ENCODE assay signal across 1 cellular context in the genomic region with DNA sequence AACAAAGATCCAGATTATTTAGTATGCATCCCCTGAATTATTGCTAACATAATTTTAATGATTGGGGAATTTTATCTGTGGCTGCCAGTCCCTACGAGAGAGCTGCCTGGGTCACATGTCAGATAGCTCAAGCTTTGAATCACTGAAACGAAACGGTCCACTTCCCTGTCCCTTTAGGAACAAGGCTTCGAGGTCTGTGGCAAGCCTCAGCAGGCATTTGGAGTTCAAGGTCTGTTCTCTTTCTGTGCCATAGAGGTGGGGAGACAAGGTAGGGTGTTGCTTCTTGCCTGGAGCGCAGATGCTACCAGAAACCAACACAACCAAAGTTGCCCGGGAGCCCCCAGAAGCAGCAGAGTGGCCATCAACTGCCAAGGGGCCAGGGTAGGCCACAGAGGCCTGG.
TF ChIP-seq lines count a peak whose summit lies in the region.

No MANE protein-coding gene starts in this region.

TF ChIP-seq in IMR-90, 13 proteins besides CTCF, POLR2A, EP300 and RAD21:
- TF ChIP-seq ELK1 (IDR thresholded peaks at IDR 0.05; ENCODE audit: borderline replicate concordance, low read depth, low read length), result no peak
- TF ChIP-seq CHD1 (IDR thresholded peaks at IDR 0.05; ENCODE audit: low read depth, low read length), result no peak
- TF ChIP-seq NFE2L2 (IDR thresholded peaks at IDR 0.05; ENCODE audit: low read depth, low read length), result no peak
- no peak for TF ChIP-seq MXI1 (IDR thresholded peaks at IDR 0.05; ENCODE audit: borderline replicate concordance, low read depth, low read length)
- TF ChIP-seq, protein P1, sequence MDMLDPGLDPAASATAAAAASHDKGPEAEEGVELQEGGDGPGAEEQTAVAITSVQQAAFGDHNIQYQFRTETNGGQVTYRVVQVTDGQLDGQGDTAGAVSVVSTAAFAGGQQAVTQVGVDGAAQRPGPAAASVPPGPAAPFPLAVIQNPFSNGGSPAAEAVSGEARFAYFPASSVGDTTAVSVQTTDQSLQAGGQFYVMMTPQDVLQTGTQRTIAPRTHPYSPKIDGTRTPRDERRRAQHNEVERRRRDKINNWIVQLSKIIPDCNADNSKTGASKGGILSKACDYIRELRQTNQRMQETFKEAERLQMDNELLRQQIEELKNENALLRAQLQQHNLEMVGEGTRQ (IDR thresholded peaks at IDR 0.05; ENCODE audit: low read depth, low read length), result no peak
- no peak for TF ChIP-seq MAFK (IDR thresholded peaks at IDR 0.05; ENCODE audit: low read depth, low read length)
- TF ChIP-seq RFX5 (IDR thresholded peaks at IDR 0.05; ENCODE audit: low read depth, low read length), result no peak
- no peak for TF ChIP-seq RCOR1 (IDR thresholded peaks at IDR 0.05; ENCODE audit: insufficient replicate concordance, low read length)
